ENCODE assay signal across 11 cellular contexts in the genomic region with DNA sequence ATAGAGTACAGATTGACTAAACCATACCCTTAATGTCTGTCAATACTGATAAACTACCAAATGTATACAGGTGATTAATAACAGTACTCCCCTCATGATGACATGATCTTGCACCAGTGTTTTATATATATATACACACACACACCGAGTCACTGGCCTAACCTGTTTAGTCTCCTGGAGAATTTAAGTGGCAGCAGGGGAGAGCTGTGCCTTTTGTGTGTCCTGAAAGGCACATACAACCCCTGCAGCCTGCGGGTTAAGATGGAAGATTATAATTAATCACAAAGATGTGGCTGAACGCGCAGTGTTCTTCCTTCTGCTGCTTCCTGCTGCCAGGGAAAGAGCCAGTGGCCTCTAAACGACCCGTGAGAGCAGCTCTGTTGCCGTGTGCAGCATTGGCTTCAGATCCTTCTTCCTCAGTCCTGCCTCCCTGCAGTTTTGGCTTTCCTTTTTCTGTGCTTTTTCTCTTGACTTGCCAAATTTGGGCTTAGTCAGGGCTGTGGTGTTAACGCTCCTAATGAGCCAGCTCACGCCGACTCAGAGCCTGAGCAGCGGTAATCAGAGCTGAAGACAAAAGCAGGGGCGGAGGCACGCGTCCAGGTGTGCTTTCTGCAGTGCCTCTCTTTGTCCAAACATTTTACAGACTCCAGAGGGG. TPM values are rescaled to one million over a fixed set of nuclear protein-coding genes. Genes with fewer than 3 reads are reported as not detected.
A peak's percentile ranks its signal among the peaks of the same experiment; 100 is the strongest.
DNase-seq lines count a peak whose midpoint lies in the region; ATAC-seq, FAIRE-seq and TF ChIP-seq lines count a peak whose summit lies in the region.
"Had no signal": no experiment of that assay in that cellular context is flagged by ENCODE, and none has a peak within 500 bp of the region (broad histone marks: within the 10 kb centered on the region; RNA-seq: fewer than 3 reads in every experiment).

No MANE protein-coding gene starts in this region.

- H3K4me1 Mint-ChIP-seq in type B pancreatic cell (ENCODE audit: unreplicated experiment) = peaks cover 9% of the 10 kb centered on the region
- H3K4me1 Mint-ChIP-seq: activated naive CD4-positive, alpha-beta T cell treated with anti-CD3 and anti-CD28 coated beads, Interleukin-2, amount 50 U/mL, for 24 hours had no signal

- H3K4me3 ChIP-seq in WERI-Rb-1 (ENCODE audit: low read depth, low read length) = peak overlapping the region; percentile 44
- H3K4me3 ChIP-seq in kidney (ENCODE audit: low read length in 2 of 2) = peak overlapping the region in 1 of 2 donors; percentile 38

- DNase-seq in left ventricle myocardium superior (no peak), cardiac septum (ENCODE audit: low spot score) (no peak), WERI-Rb-1 (peak; percentile 31), inferior parietal cortex (ENCODE audit: extremely low spot score) (peak; percentile 42), type B pancreatic cell (ENCODE audit: extremely low spot score, unreplicated experiment) (no peak), kidney (no peak), GM13976 (ENCODE audit: low spot score) (no peak), NOMO-1 treated with DMSO at 0.1 percent for 48 hours (lab: John Stamatoyannopoulos, UW; ENCODE audit: unreplicated experiment) (no peak)
- DNase-seq: heart right ventricle; stimulated activated CD4-positive, alpha-beta T cell treated with anti-CD3 and anti-CD28 coated beads, Interleukin-2, amount 100 ng/mL, for 24 hours had no signal

- in situ Hi-C loops in GM13976 (cut with MboI; ENCODE audit: low sequenced_read_pairs, unreplicated experiment) = no loop called here

- H3K9me3 Mint-ChIP-seq in type B pancreatic cell = no peaks in the 10 kb centered on the region
- H3K9me3 Mint-ChIP-seq: activated naive CD4-positive, alpha-beta T cell treated with anti-CD3 and anti-CD28 coated beads, Interleukin-2, amount 50 U/mL, for 24 hours had no signal

- TF ChIP-seq CTCF in WERI-Rb-1 (IDR thresholded peaks at IDR 0.05; ENCODE audit: low read depth, low read length) (no peak), type B pancreatic cell (conservative IDR thresholded peaks at IDR 0.05) (no peak), kidney (IDR thresholded peaks at IDR 0.05; ENCODE audit: borderline replicate concordance, extremely low read depth, insufficient read depth) (no peak), GM13976 (IDR thresholded peaks at IDR 0.05; ENCODE audit: borderline replicate concordance, control extremely low read depth, extremely low read depth, insufficient read depth, missing control alignments) (no peak)

- H3K36me3 Mint-ChIP-seq in type B pancreatic cell = no peaks in the 10 kb centered on the region
- H3K36me3 Mint-ChIP-seq: activated naive CD4-positive, alpha-beta T cell treated with anti-CD3 and anti-CD28 coated beads, Interleukin-2, amount 50 U/mL, for 24 hours had no signal

- no peaks in the 10 kb centered on the region for H3K9me3 ChIP-seq in WERI-Rb-1 (ENCODE audit: severe bottlenecking)
- H3K9me3 ChIP-seq in kidney (ENCODE audit: control insufficient read depth in 1 of 2, low read length in 2 of 2) = no peaks in the 10 kb centered on the region
- H3K9me3 ChIP-seq: heart right ventricle had no signal

- no peaks in the 10 kb centered on the region for H3K27me3 Mint-ChIP-seq in type B pancreatic cell

- H3K4me1 ChIP-seq in kidney (ENCODE audit: control insufficient read depth in 1 of 2, insufficient read depth in 1 of 2, low read depth in 1 of 2, low read length in 2 of 2) = no peaks in the 10 kb centered on the region
- H3K4me1 ChIP-seq: heart right ventricle had no signal

- peak overlapping the region; percentile 55 for H3K27ac ChIP-seq in WERI-Rb-1
- no peak overlapping the region for H3K27ac ChIP-seq in kidney (ENCODE audit: low read depth in 2 of 2, low read length in 2 of 2)
- H3K27ac ChIP-seq: heart right ventricle had no signal

- H3K36me3 ChIP-seq in WERI-Rb-1 (no peaks in the 10 kb centered on the region), kidney (ENCODE audit: control insufficient read depth in 1 of 2, insufficient read depth in 2 of 2, low read length in 2 of 2) (no peaks in the 10 kb centered on the region)
- H3K36me3 ChIP-seq: heart right ventricle had no signal

- ATAC-seq in left ventricle myocardium superior = peak; percentile 25

- FAIRE-seq in kidney (lab: Jason Lieb, UNC) = no peak

- peak overlapping the region; percentile 82 for H3K27ac Mint-ChIP-seq in type B pancreatic cell
- H3K27ac Mint-ChIP-seq: activated naive CD4-positive, alpha-beta T cell treated with anti-CD3 and anti-CD28 coated beads, Interleukin-2, amount 50 U/mL, for 24 hours had no signal

- H3K4me3 Mint-ChIP-seq in type B pancreatic cell = peak overlapping the region; percentile 85
- H3K4me3 Mint-ChIP-seq: activated naive CD4-positive, alpha-beta T cell treated with anti-CD3 and anti-CD28 coated beads, Interleukin-2, amount 50 U/mL, for 24 hours had no signal

- no peaks in the 10 kb centered on the region for H3K27me3 ChIP-seq in WERI-Rb-1 (ENCODE audit: insufficient read depth, low read depth, severe bottlenecking)
- H3K27me3 ChIP-seq: heart right ventricle had no signal

- intact Hi-C loops in left ventricle myocardium superior (cut with micrococcal nuclease) (no loop called here), cardiac septum (cut with DNase I) (no loop called here), kidney (cut with DNase I) (no loop called here)

- H3K9ac ChIP-seq in kidney (ENCODE audit: low read length in 2 of 2) = no peak overlapping the region

RNA-seq across cellular contexts. Expression of a gene that starts 42.5 kb away (rescaled TPM):
- total RNA-seq in left ventricle myocardium superior (103 TPM), cardiac septum (121 TPM), type B pancreatic cell (ENCODE audit: low replicate concordance) (89.0 and 91.3 TPM in 2 replicates), kidney (103 TPM)
- 22.3 TPM for polyA plus RNA-seq in kidney (ENCODE audit: insufficient read depth, low read depth, low replicate concordance)

Comparison
In these comparisons a context has a peak if more than half of its experiments do, and no peak if none do; other contexts are left out.
1. DNase-seq: peak in WERI-Rb-1 (single experiment) and inferior parietal cortex (single experiment); none in left ventricle myocardium superior (single experiment), cardiac septum (single experiment), type B pancreatic cell (single experiment), kidney (single experiment), GM13976 (single experiment) and NOMO-1 treated with DMSO at 0.1 percent for 48 hours (single experiment).